Comparison of ENCODE assay signal across 3 cellular contexts in the genomic region with DNA sequence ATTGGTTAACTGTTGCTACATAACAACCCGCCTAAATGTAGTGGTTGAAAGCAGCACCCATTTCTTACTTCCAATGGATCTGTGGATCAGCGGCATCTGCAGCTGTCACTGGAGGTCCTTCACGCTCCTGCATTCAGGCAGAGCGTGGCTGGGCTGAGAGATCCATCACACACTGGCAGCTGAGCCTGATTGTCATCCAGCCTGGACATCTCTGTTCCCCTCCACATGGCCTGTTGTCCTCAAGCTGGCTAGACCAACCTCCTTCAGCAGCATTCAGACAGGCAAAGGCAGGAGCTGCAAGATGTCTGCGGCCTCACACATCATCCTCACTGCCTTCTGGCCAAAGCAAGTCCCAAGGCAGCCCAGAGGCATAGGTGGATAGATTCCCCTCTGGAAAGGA.
"Had no signal": no experiment of that assay in that cellular context is flagged by ENCODE, and none has a peak within 500 bp of the region (broad histone marks: within the 10 kb centered on the region; RNA-seq: fewer than 3 reads in every experiment).

No MANE protein-coding gene starts in this region.

- H3K4me3 ChIP-seq: GM12878 had no signal

- DNase-seq: GDM1, GF-D8 had no signal

- ATAC-seq: GM12878 had no signal
